In the genomic region with DNA sequence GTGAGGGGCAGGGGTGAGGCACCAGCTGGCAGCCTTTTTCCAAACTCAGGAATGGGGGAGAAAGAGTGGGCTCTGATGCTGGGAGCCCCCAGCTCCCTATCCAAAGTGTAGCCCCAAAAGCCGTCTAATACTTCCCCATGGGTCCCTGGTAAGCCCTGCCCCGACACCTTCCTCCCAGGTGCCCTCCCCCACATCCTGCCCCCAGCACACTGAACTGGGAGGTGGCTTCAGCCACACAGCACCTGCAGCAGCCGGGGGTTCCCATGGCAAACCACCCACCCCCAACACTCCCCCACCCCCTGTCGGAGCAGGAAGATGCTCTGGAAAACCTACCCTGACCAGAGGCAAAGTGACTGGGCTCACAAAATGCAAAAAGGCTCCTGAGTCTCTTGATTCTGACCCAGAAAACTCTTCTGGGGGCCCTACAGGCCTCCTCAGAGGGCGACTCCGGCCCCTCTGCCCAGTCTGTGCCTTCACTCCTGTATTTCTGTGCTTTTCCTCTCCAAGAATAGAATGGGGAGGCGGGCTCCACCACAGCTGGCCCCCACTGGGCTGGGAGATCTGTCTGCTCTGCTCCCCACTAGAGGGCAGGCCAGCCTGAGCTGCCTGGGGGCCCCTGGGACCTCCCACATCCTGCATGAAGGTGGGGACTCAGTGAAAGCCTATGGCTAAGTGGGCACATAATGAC, we compare ENCODE assay signal across 8 cellular contexts.
DNase-seq lines count a peak whose midpoint lies in the region; ATAC-seq and TF ChIP-seq lines count a peak whose summit lies in the region.

No MANE protein-coding gene starts in this region.

- TF ChIP-seq CTCF in esophagus muscularis mucosa (IDR thresholded peaks at IDR 0.05) (peak; percentile 43 to 53 (median 49)), sigmoid colon (IDR thresholded peaks at IDR 0.05) (peak in 3 of 4 experiments; percentile 20 to 42 (median 28)), mesothelial cell of epicardium (IDR thresholded peaks at IDR 0.05; ENCODE audit: unreplicated experiment) (no peak)

- H3K36me3 Mint-ChIP-seq in activated CD8-positive, alpha-beta T cell treated with anti-CD3 and anti-CD28 coated beads, Interleukin-2, amount 10 ng/mL, durations not matched to agents 7 days and 5 days (ENCODE audit: low read depth), result peaks cover 3% of the 10 kb centered on the region
- H3K36me3 Mint-ChIP-seq in mesothelial cell of epicardium, result no peaks in the 10 kb centered on the region

- H3K27me3 ChIP-seq in esophagus muscularis mucosa (no peaks in the 10 kb centered on the region), sigmoid colon (no peaks in the 10 kb centered on the region)

- H3K27ac ChIP-seq in esophagus muscularis mucosa (replicated peaks in 1 of 4) (peak overlapping the region; percentile 86 to 93 (median 86)), sigmoid colon (peak overlapping the region; percentile 74 to 94 (median 78))

- intact Hi-C loops in esophagus muscularis mucosa (cut with DNase I) (loop anchor here (10.0 kb wide), 1 partner anchor 81 kb away; the partner anchor contains the start of gene ITPK1), sigmoid colon (cut with DNase I) (no loop called here)

- TF ChIP-seq POLR2A in esophagus muscularis mucosa (IDR thresholded peaks at IDR 0.05; ENCODE audit: low read depth) (no peak), sigmoid colon (IDR thresholded peaks at IDR 0.05) (no peak)

- peak; percentile 60 for ATAC-seq in HG03342 (IDR thresholded peaks at IDR 0.05; ENCODE audit: unreplicated experiment)
- peak; percentile 90 for ATAC-seq in activated CD8-positive, alpha-beta T cell treated with anti-CD3 and anti-CD28 coated beads, Interleukin-2, amount 10 ng/mL, durations not matched to agents 7 days and 5 days

- H3K27ac Mint-ChIP-seq in activated CD8-positive, alpha-beta T cell treated with anti-CD3 and anti-CD28 coated beads, Interleukin-2, amount 10 ng/mL, durations not matched to agents 7 days and 5 days, result peak overlapping the region; percentile 94
- no peak overlapping the region for H3K27ac Mint-ChIP-seq in mesothelial cell of epicardium

- H3K9me3 ChIP-seq in esophagus muscularis mucosa, result no peaks in the 10 kb centered on the region
- no peaks in the 10 kb centered on the region for H3K9me3 ChIP-seq in sigmoid colon

- CTCF ChIA-PET in activated CD8-positive, alpha-beta T cell treated with anti-CD3 and anti-CD28 coated beads, Interleukin-2, amount 10 ng/mL, durations not matched to agents 7 days and 5 days (lab: Charles Lee), result interaction anchor here (0.7 to 8.5 kb wide), 22 partner anchors 8 to 150 kb away, joined by 3 to 103 read pairs (median 5); partner anchors contain the start of gene ITPK1

- H3K36me3 ChIP-seq in esophagus muscularis mucosa, result no peaks in the 10 kb centered on the region
- no peaks in the 10 kb centered on the region for H3K36me3 ChIP-seq in sigmoid colon

- whole genome bisulfite sequencing in esophagus muscularis mucosa, result 85% methylated on average over 4 of the region's 7 CpGs
- 64 to 87% methylated on average over 7 of the region's 7 CpGs for WGBS in sigmoid colon, 2 donors

- no peaks in the 10 kb centered on the region for H3K9me3 Mint-ChIP-seq in activated CD8-positive, alpha-beta T cell treated with anti-CD3 and anti-CD28 coated beads, Interleukin-2, amount 10 ng/mL, durations not matched to agents 7 days and 5 days (ENCODE audit: insufficient read depth)
- no peaks in the 10 kb centered on the region for H3K9me3 Mint-ChIP-seq in mesothelial cell of epicardium

- H3K4me3 ChIP-seq in esophagus muscularis mucosa (no peak overlapping the region), sigmoid colon (no peak overlapping the region)

- H3K4me1 Mint-ChIP-seq in activated CD8-positive, alpha-beta T cell treated with anti-CD3 and anti-CD28 coated beads, Interleukin-2, amount 10 ng/mL, durations not matched to agents 7 days and 5 days (ENCODE audit: low read depth), result peaks cover 47% of the 10 kb centered on the region
- H3K4me1 Mint-ChIP-seq in mesothelial cell of epicardium, result peaks cover 22% of the 10 kb centered on the region

- H3K27me3 Mint-ChIP-seq in activated CD8-positive, alpha-beta T cell treated with anti-CD3 and anti-CD28 coated beads, Interleukin-2, amount 10 ng/mL, durations not matched to agents 7 days and 5 days (ENCODE audit: low read depth), result no peaks in the 10 kb centered on the region
- no peaks in the 10 kb centered on the region for H3K27me3 Mint-ChIP-seq in mesothelial cell of epicardium (ENCODE audit: low read depth)

- TF ChIP-seq EP300 in esophagus muscularis mucosa (IDR thresholded peaks at IDR 0.05) (no peak), sigmoid colon (IDR thresholded peaks at IDR 0.05) (no peak)

- DNase-seq in NCI-H1436 (lab: John Stamatoyannopoulos, UW) (peak; percentile 47), NCI-H1436 treated with DMSO at 0.1 percent for 48 hours (lab: John Stamatoyannopoulos, UW) (no peak), esophagus muscularis mucosa (ENCODE audit: extremely low spot score) (no peak), sigmoid colon (no peak), ureter (ENCODE audit: low spot score) (no peak), mesothelial cell of epicardium (ENCODE audit: low spot score in 2 of 2, unreplicated experiment in 2 of 2) (no peak)
- DNase-seq in activated CD8-positive, alpha-beta T cell treated with anti-CD3 and anti-CD28 coated beads, Interleukin-2, amount 10 ng/mL, durations not matched to agents 7 days and 5 days, result peak; percentile 77

- POLR2A ChIA-PET in activated CD8-positive, alpha-beta T cell treated with anti-CD3 and anti-CD28 coated beads, Interleukin-2, amount 10 ng/mL, durations not matched to agents 7 days and 5 days (lab: Charles Lee), result no interaction called here

- peaks cover 78 to 100% (median 99%) of the 10 kb centered on the region in 4 donors for H3K4me1 ChIP-seq in esophagus muscularis mucosa
- peaks cover 0 to 83% (median 72%) of the 10 kb centered on the region in 4 donors for H3K4me1 ChIP-seq in sigmoid colon

- peak overlapping the region; percentile 49 for H3K4me3 Mint-ChIP-seq in activated CD8-positive, alpha-beta T cell treated with anti-CD3 and anti-CD28 coated beads, Interleukin-2, amount 10 ng/mL, durations not matched to agents 7 days and 5 days
- no peak overlapping the region for H3K4me3 Mint-ChIP-seq in mesothelial cell of epicardium

Comparison
In these comparisons a context has a peak if more than half of its experiments do, and no peak if none do; other contexts are left out.
1. DNase-seq: peak in NCI-H1436 (single experiment) and activated CD8-positive, alpha-beta T cell treated with anti-CD3 and anti-CD28 coated beads, Interleukin-2, amount 10 ng/mL, durations not matched to agents 7 days and 5 days (single experiment); none in NCI-H1436 treated with DMSO at 0.1 percent for 48 hours (single experiment), esophagus muscularis mucosa (single experiment), sigmoid colon (single experiment), ureter (single experiment) and mesothelial cell of epicardium (0 of 2).